ENCODE assay signal across 8 cellular contexts in the genomic region with DNA sequence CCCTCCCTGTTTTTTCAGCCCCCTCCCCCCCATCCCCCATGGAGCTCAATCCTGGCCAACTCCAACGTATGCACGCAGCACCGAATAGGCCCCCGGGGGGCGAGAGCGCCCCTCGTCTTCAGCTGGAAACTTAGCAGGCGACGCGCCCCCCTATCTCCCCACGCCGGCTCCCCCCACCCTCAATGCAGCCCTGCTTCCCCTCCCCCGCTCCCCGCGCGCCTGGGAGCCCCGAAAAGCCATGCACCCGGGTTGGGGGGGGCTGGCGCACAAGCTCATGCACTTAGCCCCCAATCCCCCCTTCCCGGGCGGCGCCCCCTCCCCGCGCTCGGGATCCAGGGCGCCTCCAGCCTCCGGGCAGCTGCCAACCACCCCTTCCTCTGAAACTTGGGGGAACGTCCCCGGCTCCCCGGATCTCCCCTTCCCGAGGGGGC. TPM values are rescaled to one million over a fixed set of nuclear protein-coding genes. Genes with fewer than 3 reads are reported as not detected.
DNase-seq lines count a peak whose midpoint lies in the region; ATAC-seq, FAIRE-seq and TF ChIP-seq lines count a peak whose summit lies in the region.

No MANE protein-coding gene starts in this region.

- H3K4me1 ChIP-seq in small intestine (ENCODE audit: control insufficient read depth in 2 of 2, insufficient read depth in 1 of 2, low read depth in 1 of 2, low read length in 1 of 2) = peaks cover 2 to 4% of the 10 kb centered on the region in 2 donors

- no peak for DNase-seq in Jurkat, Clone E6-1 (ENCODE audit: low read depth, low spot score)
- peak; percentile 38 for DNase-seq in activated T-helper 9 cell treated with anti-CD3 and anti-CD28 coated beads, Interleukin-2, amount 50 U/mL, for 16 hours (ENCODE audit: low read depth)
- DNase-seq in small intestine = no peak
- DNase-seq in stimulated activated naive CD4-positive, alpha-beta T cell treated with Interleukin-2 at 50 U/mL for 16 hours (lab: John Stamatoyannopoulos, UW) = no peak
- no peak for DNase-seq in SIG-M5 treated with dmso at 0.1 percent for 504 hours (lab: John Stamatoyannopoulos, UW; ENCODE audit: unreplicated experiment)
- DNase-seq in D721Med (ENCODE audit: insufficient read length, low spot score) = no peak

- no peaks in the 10 kb centered on the region for H3K27me3 ChIP-seq in small intestine (ENCODE audit: control insufficient read depth in 2 of 2, insufficient read depth in 2 of 2, low read length in 2 of 2)

- 1 to 2% (median 1%) methylated on average over 19 to 31 of the region's 31 CpGs for WGBS in small intestine, 3 donors

- H3K4me3 ChIP-seq in Jurkat, Clone E6-1 (ENCODE audit: low read length) = peak overlapping the region; percentile 69
- H3K4me3 ChIP-seq in iPS-11a (ENCODE audit: low read depth, low read length) = peak overlapping the region; percentile 35
- peak overlapping the region; percentile 95 to 100 for H3K4me3 ChIP-seq in small intestine (ENCODE audit: low read depth in 1 of 2, low read length in 2 of 2)

- FAIRE-seq in small intestine (lab: Jason Lieb, UNC) (no peak), D721Med (lab: Jason Lieb, UNC) (no peak)

- no peak for ATAC-seq in GM18861 (IDR thresholded peaks at IDR 0.05; ENCODE audit: unreplicated experiment)

- peaks cover 0 to 4% of the 10 kb centered on the region in 2 donors for H3K36me3 ChIP-seq in small intestine (ENCODE audit: control insufficient read depth in 2 of 2, insufficient read depth in 2 of 2, low read length in 2 of 2)

- H3K27ac ChIP-seq in small intestine (ENCODE audit: low read depth in 1 of 2, low read length in 1 of 2) = peak overlapping the region; percentile 94 to 98

- TF ChIP-seq CTCF in D721Med (IDR thresholded peaks at IDR 0.05; ENCODE audit: insufficient read depth, missing control alignments) = no peak

- no peaks in the 10 kb centered on the region for H3K9me3 ChIP-seq in small intestine (ENCODE audit: control insufficient read depth, low read depth)

RNA-seq across cellular contexts. Expression of a gene that starts 0.5 kb away (rescaled TPM):
- polyA plus RNA-seq in Jurkat, Clone E6-1 (2012; ENCODE audit: insufficient read depth, insufficient read length) = 8.6 TPM
- 10 to 100 TPM; 14.3 to 27.0 (median 16.8) TPM for polyA plus RNA-seq in small intestine

RNA-seq across cellular contexts. Expression of a gene that starts 57.7 kb away (rescaled TPM):
- 198 TPM for polyA plus RNA-seq in Jurkat, Clone E6-1 (2012; ENCODE audit: insufficient read depth, insufficient read length)
- 100 to 1,000 TPM; 283 to 522 (median 492) TPM for polyA plus RNA-seq in small intestine

RNA-seq across cellular contexts. Expression of a gene that starts 58.7 kb away (rescaled TPM):
- 33.0 TPM for polyA plus RNA-seq in Jurkat, Clone E6-1 (2012; ENCODE audit: insufficient read depth, insufficient read length)
- polyA plus RNA-seq in small intestine = 10 to 100 TPM; 10.8 to 14.8 (median 11.4) TPM

Comparison
In these comparisons a context has a peak if more than half of its experiments do, and no peak if none do; other contexts are left out.
1. H3K4me3 ChIP-seq: peak in every context shown above with its lines; median percentile 98 in small intestine; 69 in Jurkat, Clone E6-1; 35 in iPS-11a.